ENCODE assay signal across 17 cellular contexts in genomic region chr7:47509571-47509970, GRCh38.
DNase-seq lines count a peak whose midpoint lies in the region; ATAC-seq, FAIRE-seq and TF ChIP-seq lines count a peak whose summit lies in the region.
"Had no signal": no experiment of that assay in that cellular context is flagged by ENCODE, and none has a peak within 500 bp of the region (broad histone marks: within the 10 kb centered on the region; RNA-seq: fewer than 3 reads in every experiment).

No MANE protein-coding gene starts in this region.

- ATAC-seq in HG03354 (IDR thresholded peaks at IDR 0.05; ENCODE audit: poor library complexity, severe bottlenecking, unreplicated experiment) = no peak
- ATAC-seq in lower lobe of right lung = no peak
- ATAC-seq: K562 had no signal

- no peak overlapping the region for H3K27ac ChIP-seq in astrocyte (ENCODE audit: low read depth, low read length)
- no peak overlapping the region for H3K27ac ChIP-seq in lower lobe of right lung

- H2AFZ ChIP-seq in astrocyte (ENCODE audit: low read depth, low read length) = no peak overlapping the region

- no peak for FAIRE-seq in astrocyte (lab: Jason Lieb, UNC)
- FAIRE-seq: K562, RCC 7860 had no signal

- H3K9ac ChIP-seq in astrocyte (ENCODE audit: low read length) = no peak overlapping the region

- H4K20me1 ChIP-seq in astrocyte (ENCODE audit: insufficient read depth, low read length) = peaks cover 14% of the 10 kb centered on the region

- H3K27ac Mint-ChIP-seq in astrocyte (ENCODE audit: unreplicated experiment) = peak overlapping the region; percentile 9
- H3K27ac Mint-ChIP-seq in mesothelial cell of epicardium = peak overlapping the region; percentile 91
- H3K27ac Mint-ChIP-seq in progenitor cell of endocrine pancreas = peak overlapping the region; percentile 85
- H3K27ac Mint-ChIP-seq: CD4-positive, CD25-positive, alpha-beta regulatory T cell had no signal

- H3K27me3 Mint-ChIP-seq in astrocyte (ENCODE audit: low read depth, unreplicated experiment) = no peaks in the 10 kb centered on the region
- no peaks in the 10 kb centered on the region for H3K27me3 Mint-ChIP-seq in mesothelial cell of epicardium (ENCODE audit: low read depth)
- no peaks in the 10 kb centered on the region for H3K27me3 Mint-ChIP-seq in progenitor cell of endocrine pancreas
- H3K27me3 Mint-ChIP-seq: CD4-positive, CD25-positive, alpha-beta regulatory T cell had no signal

- H3K9me3 Mint-ChIP-seq in astrocyte (ENCODE audit: unreplicated experiment) = no peaks in the 10 kb centered on the region
- no peaks in the 10 kb centered on the region for H3K9me3 Mint-ChIP-seq in mesothelial cell of epicardium
- no peaks in the 10 kb centered on the region for H3K9me3 Mint-ChIP-seq in progenitor cell of endocrine pancreas (ENCODE audit: low read depth)

- H3K4me2 ChIP-seq in astrocyte (ENCODE audit: low read length) = no peak overlapping the region

- H3K27me3 ChIP-seq in astrocyte (ENCODE audit: insufficient read depth, low read length) (no peaks in the 10 kb centered on the region), lower lobe of right lung (ENCODE audit: low read depth) (no peaks in the 10 kb centered on the region)
- H3K27me3 ChIP-seq: MG63 had no signal

- peaks cover 37% of the 10 kb centered on the region for H3K4me1 ChIP-seq in astrocyte (ENCODE audit: insufficient read depth, low read length)
- H3K4me1 ChIP-seq in lower lobe of right lung = peaks cover 38% of the 10 kb centered on the region

- TF ChIP-seq CTCF in astrocyte (IDR thresholded peaks at IDR 0.05; ENCODE audit: insufficient read depth, low read depth, low read length) (no peak), mesothelial cell of epicardium (IDR thresholded peaks at IDR 0.05; ENCODE audit: unreplicated experiment) (no peak), progenitor cell of endocrine pancreas (IDR thresholded peaks at IDR 0.05; ENCODE audit: unreplicated experiment) (no peak), lower lobe of right lung (IDR thresholded peaks at IDR 0.05) (no peak)

- H3K9me3 ChIP-seq in astrocyte (ENCODE audit: insufficient read depth, low read depth, low read length) = no peaks in the 10 kb centered on the region
- H3K9me3 ChIP-seq in lower lobe of right lung = no peaks in the 10 kb centered on the region
- H3K9me3 ChIP-seq: MG63 had no signal

- H3K4me3 ChIP-seq in astrocyte (ENCODE audit: insufficient read depth, low read depth, low read length) (no peak overlapping the region), lower lobe of right lung (no peak overlapping the region)
- H3K4me3 ChIP-seq: K562, MG63 had no signal

- H3K4me3 Mint-ChIP-seq in astrocyte (ENCODE audit: unreplicated experiment) (no peak overlapping the region), mesothelial cell of epicardium (no peak overlapping the region), progenitor cell of endocrine pancreas (ENCODE audit: low read depth) (no peak overlapping the region)

- H3K4me1 Mint-ChIP-seq in astrocyte (ENCODE audit: low read depth, unreplicated experiment) (peaks cover 66% of the 10 kb centered on the region), mesothelial cell of epicardium (peaks cover 67% of the 10 kb centered on the region), progenitor cell of endocrine pancreas (ENCODE audit: low read depth) (peaks cover 30% of the 10 kb centered on the region)
- H3K4me1 Mint-ChIP-seq: CD4-positive, CD25-positive, alpha-beta regulatory T cell had no signal

- DNase-seq in astrocyte (ENCODE audit: low read depth) (no peak), mesothelial cell of epicardium (ENCODE audit: low spot score in 2 of 2, unreplicated experiment in 2 of 2) (no peak), progenitor cell of endocrine pancreas (ENCODE audit: low spot score, unreplicated experiment) (no peak), lower lobe of right lung (no peak), middle frontal gyrus (ENCODE audit: extremely low spot score, low spot score) (no peak), NCI-H2081 (lab: John Stamatoyannopoulos, UW) (no peak)
- DNase-seq: CD4-positive, CD25-positive, alpha-beta regulatory T cell; DMS79 treated with DMSO at 0.1 percent for 48 hours; H7; MG63; NCI-H1417; NCI-H1694 treated with DMSO at 0.1 percent for 48 hours; NCI-H446; NCI-H526 had no signal

- intact Hi-C loops in lower lobe of right lung (cut with DNase I) = no loop called here

- H3K36me3 Mint-ChIP-seq in astrocyte (ENCODE audit: low read depth, unreplicated experiment) = peaks cover 21% of the 10 kb centered on the region
- peaks cover 34% of the 10 kb centered on the region for H3K36me3 Mint-ChIP-seq in mesothelial cell of epicardium
- H3K36me3 Mint-ChIP-seq in progenitor cell of endocrine pancreas (ENCODE audit: insufficient read depth) = peaks cover 15% of the 10 kb centered on the region
- H3K36me3 Mint-ChIP-seq: CD4-positive, CD25-positive, alpha-beta regulatory T cell had no signal

- H3K79me2 ChIP-seq in astrocyte (ENCODE audit: insufficient read depth, low read length) = peaks cover 64% of the 10 kb centered on the region

- H3K36me3 ChIP-seq in astrocyte (ENCODE audit: insufficient read depth, low read length) (no peaks in the 10 kb centered on the region), lower lobe of right lung (peaks cover 14% of the 10 kb centered on the region)

Comparison
In these comparisons a context has a peak if more than half of its experiments do, and no peak if none do; other contexts are left out.
1. H3K27ac Mint-ChIP-seq: peak in every context shown above with its lines; median percentile 91 in mesothelial cell of epicardium; 85 in progenitor cell of endocrine pancreas; 9 in astrocyte.